ENCODE assay signal across 23 cellular contexts in the genomic region with DNA sequence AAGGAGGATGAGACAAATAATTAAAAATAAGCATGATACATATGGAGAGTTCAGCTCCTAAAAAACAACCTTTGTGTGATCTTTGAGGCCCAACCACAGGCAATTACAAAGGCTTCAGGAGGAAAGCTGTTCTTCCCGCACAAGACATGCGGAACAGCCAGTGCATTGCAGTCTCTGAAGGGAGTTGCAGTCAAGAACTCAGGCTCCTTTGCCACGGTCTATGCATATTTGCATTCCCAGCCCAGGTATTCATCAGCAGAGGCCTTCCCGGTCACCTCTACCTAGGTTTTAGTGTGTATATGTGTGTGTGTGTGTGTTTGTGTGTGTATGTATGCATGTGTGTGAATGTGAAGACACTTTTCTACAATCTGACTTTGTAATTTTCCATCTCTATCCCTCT.
DNase-seq lines count a peak whose midpoint lies in the region; ATAC-seq, FAIRE-seq and TF ChIP-seq lines count a peak whose summit lies in the region.
"Had no signal": no experiment of that assay in that cellular context is flagged by ENCODE, and none has a peak within 500 bp of the region (broad histone marks: within the 10 kb centered on the region; RNA-seq: fewer than 3 reads in every experiment).

No MANE protein-coding gene starts in this region.

- H3K4me1 ChIP-seq in DND-41 (ENCODE audit: insufficient read depth, low read length) (no peaks in the 10 kb centered on the region), Karpas-422 (ENCODE audit: low read length) (no peaks in the 10 kb centered on the region), H1 (replicated peaks in 1 of 4; ENCODE audit: control insufficient read depth in 3 of 4, insufficient read depth in 4 of 4, low read length in 3 of 4) (no peaks in the 10 kb centered on the region), neuron (ENCODE audit: insufficient read depth, low read length) (no peaks in the 10 kb centered on the region), stomach (no peaks in the 10 kb centered on the region)
- H3K4me1 ChIP-seq: BLaER1, Caco-2 had no signal

- CTCF ChIA-PET in H1 (lab: Charles Lee; ENCODE audit: partially characterized antibody): interaction anchor here (0.8 to 1.0 kb wide), 2 partner anchors 9 kb away, joined by 3 to 4 read pairs; no protein-coding TSS in a partner anchor

- H3K9me3 ChIP-seq in DND-41 (ENCODE audit: insufficient read depth, low read length, severe bottlenecking) (peaks cover 19% of the 10 kb centered on the region), Karpas-422 (ENCODE audit: low read length) (0 out of 2 replicates have a peak, but pooled peaks cover 5% of the 10 kb centered on the region), H1 (ENCODE audit: insufficient read depth in 2 of 2, low read depth in 1 of 2, low read length in 1 of 2) (peaks cover 0 to 5% of the 10 kb centered on the region in 2 experiments; a peak in 2 of 4 replicates), neuron (ENCODE audit: low read length) (no peaks in the 10 kb centered on the region), stomach (peaks cover 0 to 3% (median 0%) of the 10 kb centered on the region in 4 donors)
- H3K9me3 ChIP-seq: Caco-2 had no signal

- DNase-seq in DND-41 (no peak), Karpas-422 (no peak), H1 (ENCODE audit: low read depth in 1 of 2, low spot score in 2 of 2) (no peak), foreskin fibroblast (no peak), NCI-H2227 (lab: John Stamatoyannopoulos, UW; ENCODE audit: unreplicated experiment) (no peak), stomach (no peak)
- no peak for DNase-seq in activated CD4-positive, alpha-beta T cell treated with anti-CD3 and anti-CD28 coated beads, Interleukin-2, amount 50 U/mL, for 4 hours
- DNase-seq: Caco-2; CD4-positive, CD25-positive, alpha-beta regulatory T cell; CD8-positive, alpha-beta T cell; DMS153; EL; GDM1; GM23248; HCEC 1CT had no signal

- H3K27ac ChIP-seq in DND-41 (ENCODE audit: low read length): no peak overlapping the region
- H3K27ac ChIP-seq in Karpas-422 (ENCODE audit: low read length): no peak overlapping the region
- H3K27ac ChIP-seq in H1 (ENCODE audit: low read depth, low read length): no peak overlapping the region
- H3K27ac ChIP-seq in stomach: no peak overlapping the region
- H3K27ac ChIP-seq: 22Rv1, BLaER1, C4-2B, GM23248 had no signal

- no peak overlapping the region for H4K8ac ChIP-seq in H1 (ENCODE audit: extremely low read depth, insufficient read depth, low read length)

- H3K9me2 ChIP-seq in Karpas-422 (replicated peaks; ENCODE audit: insufficient read depth, low read length): no peaks in the 10 kb centered on the region

- H3K79me2 ChIP-seq in DND-41 (ENCODE audit: insufficient read depth, low read length) (no peaks in the 10 kb centered on the region), Karpas-422 (ENCODE audit: low read length) (no peaks in the 10 kb centered on the region), H1 (ENCODE audit: control insufficient read depth in 1 of 2, insufficient read depth in 2 of 2, low read length in 2 of 2) (no peaks in the 10 kb centered on the region)

- no peak overlapping the region for H3K23ac ChIP-seq in H1 (ENCODE audit: insufficient read length)

- no peak overlapping the region for H4K5ac ChIP-seq in H1 (ENCODE audit: insufficient read length, low read depth, low read length)

- H2BK12ac ChIP-seq in H1 (ENCODE audit: low read depth, low read length): no peak overlapping the region

- TF ChIP-seq EP300 in H1 (IDR thresholded peaks at IDR 0.05; ENCODE audit: borderline replicate concordance in 1 of 2, low read depth in 2 of 2, low read length in 2 of 2) (no peak), stomach (IDR thresholded peaks at IDR 0.05) (no peak)

- FAIRE-seq in H1 (lab: Jason Lieb, UNC): no peak
- FAIRE-seq: A204.1, GM12878, GM19239, H54 had no signal

- H2BK20ac ChIP-seq in H1 (ENCODE audit: low read length): no peak overlapping the region

- no peaks in the 10 kb centered on the region for H3K23me2 ChIP-seq in H1 (ENCODE audit: low read depth, low read length)

- no peak overlapping the region for H2BK15ac ChIP-seq in H1 (ENCODE audit: low read length)

- intact Hi-C loops in stomach (cut with DNase I; ENCODE audit: low total_unique reads): no loop called here

- ATAC-seq in DND-41 (ENCODE audit: insufficient read depth, low read depth): no peak
- ATAC-seq: CD8-positive, alpha-beta T cell; GM12878 had no signal

- H2AFZ ChIP-seq in DND-41 (ENCODE audit: low read depth, low read length) (peak overlapping the region; percentile 38; the same call in 1 of the 2 replicates), Karpas-422 (ENCODE audit: low read length) (0 out of 2 replicates have a peak overlapping the region, but pooled peaks have one; percentile 73), H1 (ENCODE audit: low read length) (peak overlapping the region; percentile 76; the same call in 1 of the 2 replicates), neuron (ENCODE audit: low read depth, low read length) (peak overlapping the region; percentile 23)
- H2AFZ ChIP-seq: GM23248 had no signal

- H2BK120ac ChIP-seq in H1 (replicated peaks; ENCODE audit: low read depth, low read length): no peak overlapping the region

- TF ChIP-seq CTCF in DND-41 (IDR thresholded peaks at IDR 0.05; ENCODE audit: borderline replicate concordance, extremely low read depth, low read length, poor library complexity, severe bottlenecking) (no peak), H1 (IDR thresholded peaks at IDR 0.05; ENCODE audit: control extremely low read depth in 1 of 3, insufficient read depth in 1 of 3, low read depth in 1 of 3, low read length in 3 of 3) (no peak), foreskin fibroblast (IDR thresholded peaks at IDR 0.05; ENCODE audit: low read depth, low read length) (no peak), stomach (IDR thresholded peaks at IDR 0.05) (no peak)

- no peaks in the 10 kb centered on the region for H3K36me3 ChIP-seq in DND-41 (ENCODE audit: insufficient read depth, low read length)
- H3K36me3 ChIP-seq in Karpas-422 (ENCODE audit: insufficient read depth, low read length): no peaks in the 10 kb centered on the region
- no peaks in the 10 kb centered on the region; a peak in 2 of 8 replicates for H3K36me3 ChIP-seq in H1 (ENCODE audit: control insufficient read depth in 2 of 4, insufficient read depth in 4 of 4, low read length in 3 of 4)
- no peaks in the 10 kb centered on the region for H3K36me3 ChIP-seq in neuron (ENCODE audit: insufficient read depth, low read length)
- H3K36me3 ChIP-seq in stomach: no peaks in the 10 kb centered on the region
- H3K36me3 ChIP-seq: BLaER1 had no signal

- 84% methylated on average over 4 of the region's 4 CpGs; no CpG with 5 or more reads in 1 of the 2 experiments for WGBS in H1 (ENCODE audit: extremely low coverage in 1 of 2, insufficient coverage in 1 of 2, insufficient read length in 1 of 2, insufficient replicate concordance in 2 of 2, low coverage in 1 of 2, low lambda C conversion rate in 2 of 2, missing lambda C conversion rate in 1 of 2), 2 experiments
- 79 to 87% (median 84%) methylated on average over 4 of the region's 4 CpGs for WGBS in stomach, 5 donors

- H2AK5ac ChIP-seq in H1 (ENCODE audit: low read depth, low read length): no peak overlapping the region

- H3K27me3 ChIP-seq in DND-41 (ENCODE audit: insufficient read depth, low read length, poor library complexity) (no peaks in the 10 kb centered on the region), Karpas-422 (ENCODE audit: low read length) (no peaks in the 10 kb centered on the region), H1 (replicated peaks in 1 of 4; ENCODE audit: control insufficient read depth in 3 of 4, extremely low read depth in 1 of 4, insufficient read depth in 3 of 4, low read length in 3 of 4) (no peaks in the 10 kb centered on the region), neuron (ENCODE audit: insufficient read depth, low read length) (no peaks in the 10 kb centered on the region), stomach (no peaks in the 10 kb centered on the region)
- H3K27me3 ChIP-seq: BLaER1 had no signal

- H3K4me3 ChIP-seq in DND-41 (ENCODE audit: low read depth in 1 of 2, low read length in 2 of 2): no peak overlapping the region
- H3K4me3 ChIP-seq in Karpas-422 (ENCODE audit: low read length): no peak overlapping the region
- no peak overlapping the region for H3K4me3 ChIP-seq in H1 (ENCODE audit: extremely low read depth in 1 of 4, insufficient read depth in 2 of 4, low read depth in 3 of 4, low read length in 4 of 4)
- no peak overlapping the region for H3K4me3 ChIP-seq in neuron (ENCODE audit: low read length)
- H3K4me3 ChIP-seq in foreskin fibroblast (ENCODE audit: low read depth in 1 of 2, low read length in 2 of 2): no peak overlapping the region
- H3K4me3 ChIP-seq in stomach: no peak overlapping the region
- H3K4me3 ChIP-seq: BLaER1, GM12878, GM23248 had no signal

- H3K4me2 ChIP-seq in DND-41 (ENCODE audit: insufficient read depth, low read length) (no peak overlapping the region), Karpas-422 (ENCODE audit: low read depth, low read length, poor library complexity, severe bottlenecking) (no peak overlapping the region), H1 (ENCODE audit: insufficient read depth in 1 of 2, low read depth in 2 of 2, low read length in 2 of 2) (no peak overlapping the region)
- H3K4me2 ChIP-seq: BLaER1 had no signal

- TF ChIP-seq POLR2A in H1 (IDR thresholded peaks at IDR 0.05; ENCODE audit: control extremely low read depth in 1 of 2, low read depth in 2 of 2, low read length in 2 of 2) (no peak), stomach (IDR thresholded peaks at IDR 0.05) (no peak)

- no peak overlapping the region for H3K18ac ChIP-seq in H1 (ENCODE audit: extremely low read depth, low read length)

- H3K4ac ChIP-seq in H1 (replicated peaks; ENCODE audit: insufficient read length, low read depth, low read length): no peak overlapping the region

- TF ChIP-seq RAD21 in H1 (IDR thresholded peaks at IDR 0.05 in 1 of 2, conservative IDR thresholded peaks at IDR 0.05 in 1 of 2; ENCODE audit: low read depth in 2 of 2, low read length in 2 of 2): no peak

- H3K56ac ChIP-seq in H1 (replicated peaks; ENCODE audit: insufficient read length, low read depth, low read length): no peak overlapping the region

- H3K9ac ChIP-seq in DND-41 (ENCODE audit: low read depth, low read length) (no peak overlapping the region), Karpas-422 (ENCODE audit: low read length) (no peak overlapping the region), H1 (replicated peaks in 1 of 4; ENCODE audit: extremely low read depth in 1 of 4, low read depth in 3 of 4, low read length in 3 of 4) (no peak overlapping the region)
- H3K9ac ChIP-seq: BLaER1, GM23248 had no signal

- H3K79me1 ChIP-seq in H1 (ENCODE audit: low read depth, low read length): no peaks in the 10 kb centered on the region

- H2BK5ac ChIP-seq in H1 (ENCODE audit: low read depth, low read length): no peak overlapping the region

- H4K20me1 ChIP-seq in DND-41 (ENCODE audit: insufficient read depth, low read length): no peaks in the 10 kb centered on the region
- no peaks in the 10 kb centered on the region for H4K20me1 ChIP-seq in Karpas-422 (ENCODE audit: insufficient read depth, low read depth, low read length)
- no peaks in the 10 kb centered on the region for H4K20me1 ChIP-seq in H1 (replicated peaks in 1 of 2; ENCODE audit: control insufficient read depth in 1 of 2, insufficient read depth in 2 of 2, low read length in 2 of 2)
- H4K20me1 ChIP-seq: BLaER1 had no signal

- H4K91ac ChIP-seq in H1 (replicated peaks; ENCODE audit: insufficient read length, low read length): no peak overlapping the region

- POLR2A ChIA-PET in H1 (lab: Charles Lee; ENCODE audit: partially characterized antibody): no interaction called here

- no peak overlapping the region for H3K14ac ChIP-seq in H1 (ENCODE audit: insufficient read length)

Comparison
In these comparisons a context has a peak if more than half of its experiments do, and no peak if none do; other contexts are left out.
1. H2AFZ ChIP-seq: peak in every context shown above with its lines; median percentile 76 in H1; 73 in Karpas-422; 38 in DND-41; 23 in neuron.